Comparison of ENCODE assay signal across 13 cellular contexts in the genomic region with DNA sequence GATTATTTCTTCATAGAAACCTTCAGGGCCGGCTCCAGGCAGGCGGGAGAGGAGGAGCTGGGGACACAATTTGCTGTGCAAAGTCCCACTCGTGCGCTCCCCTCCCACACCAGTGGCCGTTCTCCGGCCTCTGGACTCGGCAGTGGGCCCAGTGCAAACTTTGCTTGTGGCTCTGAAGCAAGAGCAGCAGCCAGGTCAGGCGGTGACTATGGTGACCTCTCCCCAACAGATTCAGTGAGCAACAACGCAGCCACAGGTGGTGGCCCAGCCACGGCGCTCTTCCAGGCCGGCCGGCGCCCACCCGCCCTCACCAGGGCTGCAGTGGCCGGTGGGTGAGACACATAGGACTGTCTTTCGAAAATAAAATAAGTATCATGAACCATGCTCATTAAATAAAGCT. TPM values are rescaled to one million over a fixed set of nuclear protein-coding genes. Genes with fewer than 3 reads are reported as not detected.
A peak's percentile ranks its signal among the peaks of the same experiment; 100 is the strongest.
DNase-seq lines count a peak whose midpoint lies in the region; ATAC-seq, FAIRE-seq and TF ChIP-seq lines count a peak whose summit lies in the region.
"Had no signal": no experiment of that assay in that cellular context is flagged by ENCODE, and none has a peak within 500 bp of the region (broad histone marks: within the 10 kb centered on the region; RNA-seq: fewer than 3 reads in every experiment).

No MANE protein-coding gene starts in this region.

- H3K4me2 ChIP-seq in HCT116 (ENCODE audit: low read length) (no peak overlapping the region), HepG2 (ENCODE audit: low read depth, low read length) (peak overlapping the region; percentile 66), Karpas-422 (ENCODE audit: low read depth, low read length, poor library complexity, severe bottlenecking) (no peak overlapping the region)

- H3K79me2 ChIP-seq in HCT116 (ENCODE audit: insufficient read depth, low read length) (peaks cover 22% of the 10 kb centered on the region), HepG2 (ENCODE audit: insufficient read depth, low read length) (no peaks in the 10 kb centered on the region), Karpas-422 (ENCODE audit: low read length) (no peaks in the 10 kb centered on the region)

- POLR2A ChIA-PET in HCT116 (lab: Charles Lee): no interaction called here
- POLR2A ChIA-PET in HepG2 (lab: Yijun Ruan, JAX): no interaction called here

- no peaks in the 10 kb centered on the region for H3K4me1 ChIP-seq in HCT116 (ENCODE audit: control insufficient read depth in 1 of 2, insufficient read depth in 2 of 2, low read length in 2 of 2)
- H3K4me1 ChIP-seq in HepG2 (ENCODE audit: insufficient read depth, low read length): peaks cover 63% of the 10 kb centered on the region
- H3K4me1 ChIP-seq in spleen: peaks cover 36 to 97% (median 74%) of the 10 kb centered on the region in 6 donors
- H3K4me1 ChIP-seq in Karpas-422 (ENCODE audit: low read length): peaks cover 18% of the 10 kb centered on the region

- H3K9me3 ChIP-seq in HCT116 (ENCODE audit: control insufficient read depth in 1 of 2, insufficient read depth in 1 of 2, low read depth in 1 of 2, low read length in 2 of 2) (no peaks in the 10 kb centered on the region), HepG2 (ENCODE audit: low read length) (no peaks in the 10 kb centered on the region), spleen (no peaks in the 10 kb centered on the region), Karpas-422 (ENCODE audit: low read length) (no peaks in the 10 kb centered on the region)

- H4K20me1 ChIP-seq in HCT116 (ENCODE audit: insufficient read depth) (no peaks in the 10 kb centered on the region; the same call in 1 of the 2 replicates), HepG2 (ENCODE audit: insufficient read depth, low read length) (no peaks in the 10 kb centered on the region), Karpas-422 (ENCODE audit: insufficient read depth, low read depth, low read length) (no peaks in the 10 kb centered on the region)

- no peaks in the 10 kb centered on the region for H3K27me3 ChIP-seq in HCT116 (ENCODE audit: insufficient read depth, low read length)
- no peaks in the 10 kb centered on the region for H3K27me3 ChIP-seq in dorsolateral prefrontal cortex
- H3K27me3 ChIP-seq in HepG2 (ENCODE audit: control insufficient read depth in 1 of 2, insufficient read depth in 2 of 2, low read length in 2 of 2): no peaks in the 10 kb centered on the region
- no peaks in the 10 kb centered on the region for H3K27me3 ChIP-seq in spleen (replicated peaks in 1 of 7)
- H3K27me3 ChIP-seq in Karpas-422 (ENCODE audit: low read length): no peaks in the 10 kb centered on the region; the same call in 1 of the 2 replicates

- H3K36me3 ChIP-seq in HCT116 (ENCODE audit: control insufficient read depth in 1 of 2, insufficient read depth in 2 of 2, low read length in 2 of 2) (peaks cover 16 to 30% of the 10 kb centered on the region in 2 experiments; a peak in 3 of 4 replicates), HepG2 (replicated peaks in 1 of 2; ENCODE audit: control insufficient read depth in 1 of 2, insufficient read depth in 2 of 2, low read length in 2 of 2) (peaks cover 1 to 9% of the 10 kb centered on the region in 2 experiments; a peak in 3 of 5 replicates), spleen (peaks cover 4 to 92% (median 61%) of the 10 kb centered on the region in 6 donors), Karpas-422 (ENCODE audit: insufficient read depth, low read length) (no peaks in the 10 kb centered on the region)

- TF ChIP-seq POLR2A in HCT116 (IDR thresholded peaks at IDR 0.05; ENCODE audit: borderline replicate concordance, extremely low read depth, insufficient read depth, insufficient read length) (no peak), HepG2 (IDR thresholded peaks at IDR 0.05; ENCODE audit: insufficient read depth in 1 of 2, low read depth in 2 of 2, low read length in 2 of 2) (no peak), spleen (IDR thresholded peaks at IDR 0.05) (no peak)

- in situ Hi-C loops in HepG2 (cut with HindIII; ENCODE audit: extremely low pct_ligation_motif_present, low pct_unique_long_range_greater_than_20kb): loop anchor here (5.0 to 25.0 kb wide), 2 partner anchors 81 to 371 kb away; a partner anchor contains a TSS

- BruUV-seq in HCT116 (replicated peaks; lab: Mats Ljungman, UMichigan): TSS peak; percentile 25
- BruUV-seq in HepG2 (replicated peaks; lab: Mats Ljungman, UMichigan): no TSS peak

- TF ChIP-seq CTCF in HCT116 (IDR thresholded peaks at IDR 0.05 in 2 of 3, conservative IDR thresholded peaks at IDR 0.05 in 1 of 3; ENCODE audit: borderline replicate concordance in 1 of 3, insufficient read depth in 1 of 3, low read depth in 2 of 3, low read length in 2 of 3): no peak
- TF ChIP-seq CTCF in dorsolateral prefrontal cortex (IDR thresholded peaks at IDR 0.05 in 54 of 56, conservative IDR thresholded peaks at IDR 0.05 in 2 of 56; ENCODE audit: low read depth in 1 of 56, partially characterized antibody in 56 of 56): no peak
- no peak for TF ChIP-seq CTCF in HepG2 (CRISPR knock-in tag; IDR thresholded peaks at IDR 0.05)
- no peak for TF ChIP-seq CTCF in spleen (IDR thresholded peaks at IDR 0.05 in 8 of 11, conservative IDR thresholded peaks at IDR 0.05 in 3 of 11)

- DNase-seq in HCT116 (ENCODE audit: low read depth, low spot score) (no peak), dorsolateral prefrontal cortex (peak in 7 of 10 donors; percentile 7 to 64 (median 43)), HepG2 (ENCODE audit: low spot score) (peak; percentile 74), spleen (peak; percentile 72), Karpas-422 (no peak), NCI-H187 treated with DMSO at 0.1 percent for 48 hours (lab: John Stamatoyannopoulos, UW) (no peak), dermis blood vessel endothelial cell (no peak)
- DNase-seq: activated CD4-positive, alpha-beta T cell treated with anti-CD3 and anti-CD28 coated beads for 1 hour; activated CD8-positive, alpha-beta memory T cell treated with anti-CD3 and anti-CD28 coated beads, Interleukin-2, amount 50 U/mL, for 48 hours; AML-193; RPMI8226 had no signal

- RAD21 ChIA-PET in HCT116 (lab: Charles Lee; ENCODE audit: low non-redundant PET in 1 of 2, low total read pairs in 2 of 2, uncharacterized antibody in 2 of 2, unreplicated experiment in 2 of 2): no interaction called here

- no peaks in the 10 kb centered on the region for H3K9me2 ChIP-seq in HCT116 (ENCODE audit: insufficient read depth)
- H3K9me2 ChIP-seq in Karpas-422 (replicated peaks; ENCODE audit: insufficient read depth, low read length): no peaks in the 10 kb centered on the region

- H3K9ac ChIP-seq in HCT116 (ENCODE audit: low read length): no peak overlapping the region
- H3K9ac ChIP-seq in HepG2 (ENCODE audit: insufficient read depth, low read depth, low read length): peak overlapping the region; percentile 36
- no peak overlapping the region for H3K9ac ChIP-seq in Karpas-422 (ENCODE audit: low read length)

- H3K27ac ChIP-seq in HCT116 (ENCODE audit: low read depth, low read length) (no peak overlapping the region), dorsolateral prefrontal cortex (peak overlapping the region in 49 of 59 donors; percentile 6 to 92 (median 80)), HepG2 (ENCODE audit: extremely low read length, insufficient read depth, low read length) (peak overlapping the region; percentile 82), spleen (peak overlapping the region in 2 of 8 donors; percentile 19 to 78), Karpas-422 (ENCODE audit: low read length) (no peak overlapping the region)

- TF ChIP-seq RAD21 in HCT116 (IDR thresholded peaks at IDR 0.05; ENCODE audit: low read depth) (no peak), HepG2 (CRISPR knock-in tag; IDR thresholded peaks at IDR 0.05) (no peak)

- H2AFZ ChIP-seq in HCT116 (ENCODE audit: low read depth, low read length, poor library complexity, severe bottlenecking) (no peak overlapping the region), HepG2 (ENCODE audit: low read length) (no peak overlapping the region), Karpas-422 (ENCODE audit: low read length) (no peak overlapping the region)

- TF ChIP-seq EP300 in HepG2 (IDR thresholded peaks at IDR 0.05; ENCODE audit: low read depth in 2 of 2, low read length in 2 of 2) (peak; percentile 40 to 62; a peak in 2 of 4 replicates), HepG2 (CRISPR knock-in tag; IDR thresholded peaks at IDR 0.05; ENCODE audit: borderline replicate concordance) (no peak)

- intact Hi-C loops in HCT116 (cut with micrococcal nuclease): no loop called here
- intact Hi-C loops in dorsolateral prefrontal cortex (cut with DNase I): loop anchor here in 1 of 2 donors (10.0 kb wide), 1 partner anchor 368 kb away; a partner anchor contains a TSS
- intact Hi-C loops in HepG2 (cut with micrococcal nuclease; ENCODE audit: unreplicated experiment): no loop called here
- intact Hi-C loops in spleen (cut with DNase I; ENCODE audit: low total_unique reads): no loop called here

- WGBS in HepG2 (ENCODE audit: low lambda C conversion rate): 10% methylated on average over 3 of the region's 17 CpGs
- 93 to 96% (median 94%) methylated on average over 17 of the region's 17 CpGs for WGBS in spleen, 5 donors

- FAIRE-seq in HepG2 (lab: Jason Lieb, UNC): peak; percentile 77
- FAIRE-seq: keratinocyte had no signal

- H3K4me3 ChIP-seq in HCT116 (replicated peaks in 1 of 2; ENCODE audit: low read depth in 1 of 2, low read length in 2 of 2): no peak overlapping the region
- no peak overlapping the region for H3K4me3 ChIP-seq in dorsolateral prefrontal cortex
- peak overlapping the region in 2 of 3 experiments; percentile 20 to 49; a peak in 2 of 6 replicates for H3K4me3 ChIP-seq in HepG2 (replicated peaks in 1 of 3; ENCODE audit: insufficient read depth in 1 of 3, low read depth in 2 of 3, low read length in 3 of 3)
- no peak overlapping the region for H3K4me3 ChIP-seq in spleen
- no peak overlapping the region for H3K4me3 ChIP-seq in Karpas-422 (ENCODE audit: low read length)

- CTCF ChIA-PET in HCT116 (lab: Charles Lee): interaction anchor here (1.4 kb wide), 1 partner anchor 14 kb away, joined by 3 read pairs; no protein-coding TSS in a partner anchor
- CTCF ChIA-PET in HepG2 (lab: Yijun Ruan, JAX; ENCODE audit: low intra/inter-chr PET ratio, low total read pairs): interaction anchor here (1.1 to 2.7 kb wide), 3 partner anchors 73 to 86 kb away, joined by 3 to 14 read pairs (median 3); no protein-coding TSS in a partner anchor

- ATAC-seq in HCT116 (no peak), HepG2 (peak; percentile 68), GM21619 (IDR thresholded peaks at IDR 0.05; ENCODE audit: unreplicated experiment) (no peak)

RNA-seq across cellular contexts. Expression of a gene that starts 29.5 kb away (rescaled TPM):
- total RNA-seq in HCT116 (2021; ENCODE audit: unreplicated experiment): 55.0 TPM
- 48.3 and 53.6 TPM in 2 replicates for polyA plus RNA-seq in HCT116 (2012)
- total RNA-seq in dorsolateral prefrontal cortex: 10 to 100 TPM; 15.8 to 35.3 (median 22.0) TPM
- total RNA-seq in HepG2 (2016; rRNA removed; fragmentation: Illumina TruSeq; extraction: Trizol): 5.3 TPM in 2 replicates
- 1.5 and 1.6 TPM in 2 replicates for total RNA-seq in HepG2 (2016; cell fraction: cytosol; rRNA removed; fragmentation: Illumina TruSeq; extraction: Trizol; ENCODE audit: low read depth)
- total RNA-seq in HepG2 (2016; cell fraction: insoluble cytoplasmic fraction; rRNA removed; fragmentation: Illumina TruSeq; extraction: Trizol): 4.0 and 5.3 TPM in 2 replicates
- 5.1 and 5.2 TPM in 2 replicates for total RNA-seq in HepG2 (2016; cell fraction: membrane; rRNA removed; fragmentation: Illumina TruSeq; extraction: Trizol)
- total RNA-seq in HepG2 (2016; cell fraction: nucleus; rRNA removed; fragmentation: Illumina TruSeq; extraction: Trizol): 3.6 and 4.5 TPM in 2 replicates
- polyA plus RNA-seq in HepG2 (2011; rRNA removed): 4.6 and 4.8 TPM in 2 replicates
- 7.4 and 7.7 TPM in 2 replicates for polyA plus RNA-seq in HepG2 (2011; cell fraction: cytosol; rRNA removed)
- 7.8 and 10.1 TPM in 2 replicates for polyA plus RNA-seq in HepG2 (2011; cell fraction: nucleus; rRNA removed)
- 4.7 and 5.8 TPM in 2 replicates for polyA plus RNA-seq in HepG2 (2012)
- 1.9 and 2.0 TPM in 2 replicates for polyA plus RNA-seq in HepG2 (2016; cell fraction: cytosol; fragmentation: Illumina TruSeq; extraction: Trizol; ENCODE audit: low read depth)
- 6.9 and 8.5 TPM in 2 replicates for polyA plus RNA-seq in HepG2 (2016; cell fraction: insoluble cytoplasmic fraction; fragmentation: Illumina TruSeq; extraction: Trizol; ENCODE audit: low read depth)
- polyA plus RNA-seq in HepG2 (2016; cell fraction: membrane; fragmentation: Illumina TruSeq; extraction: Trizol; ENCODE audit: low read depth): 4.4 and 4.6 TPM in 2 replicates
- polyA plus RNA-seq in HepG2 (2016; cell fraction: nucleus; fragmentation: Illumina TruSeq; extraction: Trizol; ENCODE audit: insufficient read depth, low read depth): 8.1 and 10.3 TPM in 2 replicates
- 7.0 and 9.7 TPM in 2 replicates for polyA minus RNA-seq in HepG2 (2011; rRNA and poly(A)+ RNA removed; ENCODE audit: low replicate concordance)
- 6.2 and 6.3 TPM in 2 replicates for polyA minus RNA-seq in HepG2 (2011; cell fraction: cytosol; rRNA and poly(A)+ RNA removed)
- 8.0 and 8.7 TPM in 2 replicates for polyA minus RNA-seq in HepG2 (2011; cell fraction: nucleus; rRNA and poly(A)+ RNA removed)
- 10 to 100 TPM; 43.4 to 67.5 (median 54.2) TPM for total RNA-seq in spleen
- 10 to 100 TPM; 24.8 to 42.7 (median 29.6) TPM for polyA plus RNA-seq in spleen
- not detected in 2 replicates for total RNA-seq in Karpas-422 (2014; rRNA removed; shearing (Covaris generic); ENCODE audit: low replicate concordance)
- 19.6 and 21.2 TPM in 2 replicates for total RNA-seq in dermis blood vessel endothelial cell

RNA-seq across cellular contexts. Expression of a gene that starts 31.1 kb away (rescaled TPM):
- 57.8 TPM for total RNA-seq in HCT116 (2021; ENCODE audit: unreplicated experiment)
- polyA plus RNA-seq in HCT116 (2012): 36.7 and 38.8 TPM in 2 replicates
- 100 to 1,000 TPM in 104 of 120 experiments, 10 to 100 TPM in 16; 38.9 to 309 (median 147) TPM for total RNA-seq in dorsolateral prefrontal cortex
- total RNA-seq in HepG2 (2016; rRNA removed; fragmentation: Illumina TruSeq; extraction: Trizol): 8.2 and 18.4 TPM in 2 replicates
- 2.2 and 2.5 TPM in 2 replicates for total RNA-seq in HepG2 (2016; cell fraction: cytosol; rRNA removed; fragmentation: Illumina TruSeq; extraction: Trizol; ENCODE audit: low read depth)
- 6.5 and 17.6 TPM in 2 replicates for total RNA-seq in HepG2 (2016; cell fraction: insoluble cytoplasmic fraction; rRNA removed; fragmentation: Illumina TruSeq; extraction: Trizol)
- total RNA-seq in HepG2 (2016; cell fraction: membrane; rRNA removed; fragmentation: Illumina TruSeq; extraction: Trizol): 4.3 and 5.1 TPM in 2 replicates
- 19.5 and 20.1 TPM in 2 replicates for total RNA-seq in HepG2 (2016; cell fraction: nucleus; rRNA removed; fragmentation: Illumina TruSeq; extraction: Trizol)
- 25.5 and 36.0 TPM in 2 replicates for polyA plus RNA-seq in HepG2 (2011; rRNA removed)
- polyA plus RNA-seq in HepG2 (2011; cell fraction: cytosol; rRNA removed): 5.2 and 9.3 TPM in 2 replicates
- 174 and 222 TPM in 2 replicates for polyA plus RNA-seq in HepG2 (2011; cell fraction: nucleus; rRNA removed)
- polyA plus RNA-seq in HepG2 (2012): 10.1 and 13.1 TPM in 2 replicates
- 0.78 and 1.1 TPM in 2 replicates for polyA plus RNA-seq in HepG2 (2016; cell fraction: cytosol; fragmentation: Illumina TruSeq; extraction: Trizol; ENCODE audit: low read depth)
- polyA plus RNA-seq in HepG2 (2016; cell fraction: insoluble cytoplasmic fraction; fragmentation: Illumina TruSeq; extraction: Trizol; ENCODE audit: low read depth): 6.1 and 6.5 TPM in 2 replicates
- 2.0 and 2.2 TPM in 2 replicates for polyA plus RNA-seq in HepG2 (2016; cell fraction: membrane; fragmentation: Illumina TruSeq; extraction: Trizol; ENCODE audit: low read depth)
- polyA plus RNA-seq in HepG2 (2016; cell fraction: nucleus; fragmentation: Illumina TruSeq; extraction: Trizol; ENCODE audit: insufficient read depth, low read depth): 42.8 and 47.4 TPM in 2 replicates
- polyA minus RNA-seq in HepG2 (2011; rRNA and poly(A)+ RNA removed; ENCODE audit: low replicate concordance): 51.3 and 57.2 TPM in 2 replicates
- 5.3 and 6.5 TPM in 2 replicates for polyA minus RNA-seq in HepG2 (2011; cell fraction: cytosol; rRNA and poly(A)+ RNA removed)
- 28.3 and 30.6 TPM in 2 replicates for polyA minus RNA-seq in HepG2 (2011; cell fraction: nucleus; rRNA and poly(A)+ RNA removed)
- 10 to 100 TPM; 40.3 to 65.2 (median 48.0) TPM for total RNA-seq in spleen
- polyA plus RNA-seq in spleen: 10 to 100 TPM; 42.2 to 65.9 (median 65.1) TPM
- 19.4 and 42.9 TPM in 2 replicates for total RNA-seq in Karpas-422 (2014; rRNA removed; shearing (Covaris generic); ENCODE audit: low replicate concordance)
- total RNA-seq in dermis blood vessel endothelial cell: 132 and 200 TPM in 2 replicates

Comparison
In these comparisons a context has a peak if more than half of its experiments do, and no peak if none do; other contexts are left out.
1. DNase-seq: peak in dorsolateral prefrontal cortex (7 of 10), HepG2 (single experiment) and spleen (single experiment); none in HCT116 (single experiment), Karpas-422 (single experiment), NCI-H187 treated with DMSO at 0.1 percent for 48 hours (single experiment) and dermis blood vessel endothelial cell (single experiment).
2. H3K27ac ChIP-seq: peak in dorsolateral prefrontal cortex (49 of 59) and HepG2 (single experiment); none in HCT116 (single experiment) and Karpas-422 (single experiment).
3. H3K4me3 ChIP-seq: peak in HepG2 (2 of 3); none in HCT116 (0 of 2), dorsolateral prefrontal cortex (0 of 59), spleen (0 of 8) and Karpas-422 (single experiment).